ENCODE assay signal across 10 cellular contexts in the genomic region with DNA sequence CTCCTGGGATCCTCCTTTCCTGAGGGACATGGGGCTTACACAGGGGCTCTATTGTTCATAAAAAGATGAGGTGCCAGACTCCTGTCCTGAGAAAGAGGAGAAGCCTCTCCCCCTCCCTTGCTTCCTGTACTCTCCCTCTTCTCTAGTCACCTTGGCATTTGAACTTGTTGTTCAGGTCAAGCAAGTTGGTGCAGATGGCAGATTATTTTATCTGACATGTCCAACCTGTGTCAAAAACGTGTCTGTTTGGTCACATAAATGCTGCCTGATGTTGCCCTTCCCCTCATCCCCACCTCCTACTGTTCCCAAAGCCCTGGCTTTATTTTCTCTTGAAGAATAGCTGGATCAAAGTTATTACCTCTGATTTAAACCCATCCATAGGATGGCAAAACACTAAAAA.
DNase-seq lines count a peak whose midpoint lies in the region; ATAC-seq and TF ChIP-seq lines count a peak whose summit lies in the region.
"Had no signal": no experiment of that assay in that cellular context is flagged by ENCODE, and none has a peak within 500 bp of the region (broad histone marks: within the 10 kb centered on the region; RNA-seq: fewer than 3 reads in every experiment).

No MANE protein-coding gene starts in this region.

- TF ChIP-seq CTCF in type B pancreatic cell (conservative IDR thresholded peaks at IDR 0.05): no peak

- H3K9me3 ChIP-seq in muscle layer of duodenum (ENCODE audit: control insufficient read depth in 1 of 2, low read length in 2 of 2): no peaks in the 10 kb centered on the region
- H3K9me3 ChIP-seq: HAP-1 had no signal

- H3K27me3 Mint-ChIP-seq in type B pancreatic cell: no peaks in the 10 kb centered on the region

- H3K27ac ChIP-seq in caudate nucleus (ENCODE audit: low read depth, low read length): peak overlapping the region; percentile 17
- H3K27ac ChIP-seq in muscle layer of duodenum (ENCODE audit: low read length): peak overlapping the region; percentile 78

- H3K4me3 Mint-ChIP-seq in type B pancreatic cell: peak overlapping the region; percentile 54
- H3K4me3 Mint-ChIP-seq: dendritic cell treated with granulocyte-macrophage colony-stimulating factor and Interleukin-4, amounts not matched to agents 40 ng/mL and 50 ng/mL, for 4 days had no signal

- H3K27me3 ChIP-seq in muscle layer of duodenum (ENCODE audit: low read depth, low read length): no peaks in the 10 kb centered on the region

- peaks cover 24 to 33% of the 10 kb centered on the region in 2 donors for H3K4me1 ChIP-seq in muscle layer of duodenum (ENCODE audit: control insufficient read depth in 1 of 2, insufficient read depth in 2 of 2, low read length in 2 of 2)

- H3K4me3 ChIP-seq in muscle layer of duodenum (ENCODE audit: low read depth in 1 of 2, low read length in 2 of 2): no peak overlapping the region
- H3K4me3 ChIP-seq: HAP-1 had no signal

- H3K36me3 Mint-ChIP-seq in type B pancreatic cell: no peaks in the 10 kb centered on the region

- peak overlapping the region; percentile 82 for H3K27ac Mint-ChIP-seq in type B pancreatic cell
- H3K27ac Mint-ChIP-seq: activated T-helper 2 cell treated with anti-CD3 and anti-CD28 coated beads, Interferon-gamma antibody, Interleukin-2, Interleukin-4, amounts not matched to agents 10 μg/mL and 5 μg/mL and 100 μg/mL, durations not matched to agents 14 hours and 24 hours and 36 hours; dendritic cell treated with granulocyte-macrophage colony-stimulating factor and Interleukin-4, amounts not matched to agents 40 ng/mL and 50 ng/mL, for 4 days had no signal

- DNase-seq in NCI-H2171 treated with DMSO at 0.1 percent for 48 hours (lab: John Stamatoyannopoulos, UW) (peak; percentile 83), caudate nucleus (lab: John Stamatoyannopoulos, UW) (no peak), type B pancreatic cell (ENCODE audit: extremely low spot score, unreplicated experiment) (no peak)
- no peak for DNase-seq in activated T-cell treated with anti-CD3 and anti-CD28 coated beads, Interleukin-2, amount 50 U/mL, for 1 hour

- H3K9me3 Mint-ChIP-seq in type B pancreatic cell: peaks cover 10% of the 10 kb centered on the region
- H3K9me3 Mint-ChIP-seq: activated T-helper 2 cell treated with anti-CD3 and anti-CD28 coated beads, Interferon-gamma antibody, Interleukin-2, Interleukin-4, amounts not matched to agents 10 μg/mL and 5 μg/mL and 100 μg/mL, durations not matched to agents 14 hours and 24 hours and 36 hours; dendritic cell treated with granulocyte-macrophage colony-stimulating factor and Interleukin-4, amounts not matched to agents 40 ng/mL and 50 ng/mL, for 4 days had no signal

- ATAC-seq in GM18861 (IDR thresholded peaks at IDR 0.05; ENCODE audit: unreplicated experiment): no peak
- ATAC-seq in GM19351 (IDR thresholded peaks at IDR 0.05; ENCODE audit: unreplicated experiment): no peak

- peaks cover 0 to 2% of the 10 kb centered on the region in 2 donors for H3K36me3 ChIP-seq in muscle layer of duodenum (ENCODE audit: control insufficient read depth in 1 of 2, insufficient read depth in 2 of 2, low read length in 2 of 2)
- H3K36me3 ChIP-seq: HAP-1 had no signal

- peaks cover 50% of the 10 kb centered on the region for H3K4me1 Mint-ChIP-seq in type B pancreatic cell (ENCODE audit: unreplicated experiment)
